Comparison of ENCODE assay signal across 1 cellular context in the genomic region with DNA sequence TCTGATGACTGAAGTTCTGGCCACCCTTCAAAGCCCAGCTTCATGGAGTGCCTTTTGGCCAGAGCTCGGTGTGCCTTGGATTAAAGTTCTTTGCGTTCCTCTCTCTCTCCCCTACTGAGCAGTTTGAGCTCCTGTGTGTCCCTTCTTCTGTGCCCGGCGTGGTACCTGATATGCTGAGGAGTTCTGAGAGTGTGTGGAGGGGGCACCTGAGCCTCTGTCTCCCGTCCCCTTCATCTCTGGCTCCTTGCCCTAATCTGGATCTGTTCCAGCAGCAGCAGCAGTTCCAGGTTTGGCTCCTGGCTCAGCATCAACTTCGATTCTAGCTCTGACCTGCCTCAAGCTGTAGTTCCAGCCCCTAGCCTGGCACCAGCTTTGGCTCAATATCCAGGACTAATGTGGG.
TF ChIP-seq lines count a peak whose summit lies in the region.

No MANE protein-coding gene starts in this region.

TF ChIP-seq in HepG2, 621 proteins besides CTCF, POLR2A, EP300 and RAD21:
- no peak for TF ChIP-seq ZNF44 (CRISPR knock-in tag; IDR thresholded peaks at IDR 0.05)
- TF ChIP-seq ZNF768 (CRISPR knock-in tag; IDR thresholded peaks at IDR 0.05) = no peak
- TF ChIP-seq MLLT10 (CRISPR knock-in tag; IDR thresholded peaks at IDR 0.05) = no peak
- no peak for TF ChIP-seq MEF2D (CRISPR knock-in tag; IDR thresholded peaks at IDR 0.05)
- no peak for TF ChIP-seq RBFOX2 (IDR thresholded peaks at IDR 0.05; ENCODE audit: low read depth, low read length)
- no peak for TF ChIP-seq CSRNP1 (CRISPR knock-in tag; IDR thresholded peaks at IDR 0.05)
- TF ChIP-seq SIX4 (CRISPR knock-in tag; IDR thresholded peaks at IDR 0.05) = no peak
- TF ChIP-seq, protein P1, sequence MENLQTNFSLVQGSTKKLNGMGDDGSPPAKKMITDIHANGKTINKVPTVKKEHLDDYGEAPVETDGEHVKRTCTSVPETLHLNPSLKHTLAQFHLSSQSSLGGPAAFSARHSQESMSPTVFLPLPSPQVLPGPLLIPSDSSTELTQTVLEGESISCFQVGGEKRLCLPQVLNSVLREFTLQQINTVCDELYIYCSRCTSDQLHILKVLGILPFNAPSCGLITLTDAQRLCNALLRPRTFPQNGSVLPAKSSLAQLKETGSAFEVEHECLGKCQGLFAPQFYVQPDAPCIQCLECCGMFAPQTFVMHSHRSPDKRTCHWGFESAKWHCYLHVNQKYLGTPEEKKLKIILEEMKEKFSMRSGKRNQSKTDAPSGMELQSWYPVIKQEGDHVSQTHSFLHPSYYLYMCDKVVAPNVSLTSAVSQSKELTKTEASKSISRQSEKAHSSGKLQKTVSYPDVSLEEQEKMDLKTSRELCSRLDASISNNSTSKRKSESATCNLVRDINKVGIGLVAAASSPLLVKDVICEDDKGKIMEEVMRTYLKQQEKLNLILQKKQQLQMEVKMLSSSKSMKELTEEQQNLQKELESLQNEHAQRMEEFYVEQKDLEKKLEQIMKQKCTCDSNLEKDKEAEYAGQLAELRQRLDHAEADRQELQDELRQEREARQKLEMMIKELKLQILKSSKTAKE (CRISPR knock-in tag; IDR thresholded peaks at IDR 0.05; ENCODE audit: borderline replicate concordance) = no peak
- TF ChIP-seq, protein P2, sequence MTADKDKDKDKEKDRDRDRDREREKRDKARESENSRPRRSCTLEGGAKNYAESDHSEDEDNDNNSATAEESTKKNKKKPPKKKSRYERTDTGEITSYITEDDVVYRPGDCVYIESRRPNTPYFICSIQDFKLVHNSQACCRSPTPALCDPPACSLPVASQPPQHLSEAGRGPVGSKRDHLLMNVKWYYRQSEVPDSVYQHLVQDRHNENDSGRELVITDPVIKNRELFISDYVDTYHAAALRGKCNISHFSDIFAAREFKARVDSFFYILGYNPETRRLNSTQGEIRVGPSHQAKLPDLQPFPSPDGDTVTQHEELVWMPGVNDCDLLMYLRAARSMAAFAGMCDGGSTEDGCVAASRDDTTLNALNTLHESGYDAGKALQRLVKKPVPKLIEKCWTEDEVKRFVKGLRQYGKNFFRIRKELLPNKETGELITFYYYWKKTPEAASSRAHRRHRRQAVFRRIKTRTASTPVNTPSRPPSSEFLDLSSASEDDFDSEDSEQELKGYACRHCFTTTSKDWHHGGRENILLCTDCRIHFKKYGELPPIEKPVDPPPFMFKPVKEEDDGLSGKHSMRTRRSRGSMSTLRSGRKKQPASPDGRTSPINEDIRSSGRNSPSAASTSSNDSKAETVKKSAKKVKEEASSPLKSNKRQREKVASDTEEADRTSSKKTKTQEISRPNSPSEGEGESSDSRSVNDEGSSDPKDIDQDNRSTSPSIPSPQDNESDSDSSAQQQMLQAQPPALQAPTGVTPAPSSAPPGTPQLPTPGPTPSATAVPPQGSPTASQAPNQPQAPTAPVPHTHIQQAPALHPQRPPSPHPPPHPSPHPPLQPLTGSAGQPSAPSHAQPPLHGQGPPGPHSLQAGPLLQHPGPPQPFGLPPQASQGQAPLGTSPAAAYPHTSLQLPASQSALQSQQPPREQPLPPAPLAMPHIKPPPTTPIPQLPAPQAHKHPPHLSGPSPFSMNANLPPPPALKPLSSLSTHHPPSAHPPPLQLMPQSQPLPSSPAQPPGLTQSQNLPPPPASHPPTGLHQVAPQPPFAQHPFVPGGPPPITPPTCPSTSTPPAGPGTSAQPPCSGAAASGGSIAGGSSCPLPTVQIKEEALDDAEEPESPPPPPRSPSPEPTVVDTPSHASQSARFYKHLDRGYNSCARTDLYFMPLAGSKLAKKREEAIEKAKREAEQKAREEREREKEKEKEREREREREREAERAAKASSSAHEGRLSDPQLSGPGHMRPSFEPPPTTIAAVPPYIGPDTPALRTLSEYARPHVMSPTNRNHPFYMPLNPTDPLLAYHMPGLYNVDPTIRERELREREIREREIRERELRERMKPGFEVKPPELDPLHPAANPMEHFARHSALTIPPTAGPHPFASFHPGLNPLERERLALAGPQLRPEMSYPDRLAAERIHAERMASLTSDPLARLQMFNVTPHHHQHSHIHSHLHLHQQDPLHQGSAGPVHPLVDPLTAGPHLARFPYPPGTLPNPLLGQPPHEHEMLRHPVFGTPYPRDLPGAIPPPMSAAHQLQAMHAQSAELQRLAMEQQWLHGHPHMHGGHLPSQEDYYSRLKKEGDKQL (CRISPR knock-in tag; IDR thresholded peaks at IDR 0.05; ENCODE audit: low read depth) = no peak
- TF ChIP-seq GTF2F1 (IDR thresholded peaks at IDR 0.05; ENCODE audit: low read length) = no peak
- no peak for TF ChIP-seq ZNF224 (CRISPR knock-in tag; IDR thresholded peaks at IDR 0.05)
- TF ChIP-seq TFE3 (CRISPR knock-in tag; IDR thresholded peaks at IDR 0.05) = no peak
- TF ChIP-seq ZNF562 (CRISPR knock-in tag; IDR thresholded peaks at IDR 0.05; ENCODE audit: borderline replicate concordance) = no peak
- TF ChIP-seq UBTF (CRISPR knock-in tag; IDR thresholded peaks at IDR 0.05) = no peak
- no peak for TF ChIP-seq SALL2 (CRISPR knock-in tag; IDR thresholded peaks at IDR 0.05)
- TF ChIP-seq GATA4 (IDR thresholded peaks at IDR 0.05; ENCODE audit: borderline replicate concordance, low read depth) = no peak
- TF ChIP-seq MYNN (CRISPR knock-in tag; IDR thresholded peaks at IDR 0.05; ENCODE audit: low read depth) = no peak
- no peak for TF ChIP-seq TCF7 (IDR thresholded peaks at IDR 0.05; ENCODE audit: low read depth)
